In genomic region chr15:55526559-55527036, GRCh38 we compare ENCODE assay signal across 8 cellular contexts. TPM values are rescaled to one million over a fixed set of nuclear protein-coding genes. Genes with fewer than 3 reads are reported as not detected.
DNase-seq lines count a peak whose midpoint lies in the region; ATAC-seq and TF ChIP-seq lines count a peak whose summit lies in the region.

No MANE protein-coding gene starts in this region.

- H3K27me3 ChIP-seq in fibroblast of lung (ENCODE audit: control insufficient read depth, insufficient read depth, low read length) = no peaks in the 10 kb centered on the region
- H3K27me3 ChIP-seq in prostate gland (replicated peaks; ENCODE audit: insufficient read depth) = no peaks in the 10 kb centered on the region

- H3K36me3 Mint-ChIP-seq in activated naive CD4-positive, alpha-beta T cell treated with anti-CD3 and anti-CD28 coated beads for 36 hours (ENCODE audit: low read depth) = no peaks in the 10 kb centered on the region

- intact Hi-C loops in activated naive CD4-positive, alpha-beta T cell treated with anti-CD3 and anti-CD28 coated beads for 36 hours (cut with micrococcal nuclease) = loop anchor here (1.0 to 10.0 kb wide), 2 partner anchors 115 to 318 kb away; no protein-coding TSS in a partner anchor
- intact Hi-C loops in prostate gland (cut with DNase I) = loop anchor here (10.0 kb wide), 1 partner anchor 108 kb away; no protein-coding TSS in a partner anchor

- H3K27ac ChIP-seq in fibroblast of lung (ENCODE audit: insufficient read depth, low read length) (no peak overlapping the region), prostate gland (no peak overlapping the region)

- H3K4me3 ChIP-seq in fibroblast of lung (replicated peaks in 1 of 4; ENCODE audit: control extremely low read depth in 1 of 4, insufficient read depth in 1 of 4, low read depth in 3 of 4, low read length in 4 of 4) (no peak overlapping the region), prostate gland (no peak overlapping the region)

- DNase-seq in activated naive CD4-positive, alpha-beta T cell treated with anti-CD3 and anti-CD28 coated beads for 36 hours = peak; percentile 31
- DNase-seq in activated naive CD4-positive, alpha-beta T cell treated with anti-CD3 and anti-CD28 coated beads, Interleukin-2, amount 50 U/mL, for 16 hours = no peak
- DNase-seq in HuH-7.5 (ENCODE audit: low spot score) (peak; percentile 29), SKM-1 treated with dmso at 0.1 percent for 144 hours (lab: John Stamatoyannopoulos, UW; ENCODE audit: unreplicated experiment) (peak; percentile 65), fibroblast of lung (ENCODE audit: low read depth in 2 of 2) (peak; percentile 62 to 74), prostate gland (ENCODE audit: low spot score) (no peak), cortex of kidney (lab: John Stamatoyannopoulos, UW) (no peak)

- TF ChIP-seq POLR2A in prostate gland (IDR thresholded peaks at IDR 0.05) = no peak

- H3K36me3 ChIP-seq in fibroblast of lung (ENCODE audit: control insufficient read depth, insufficient read depth, low read length) (no peaks in the 10 kb centered on the region), prostate gland (no peaks in the 10 kb centered on the region)

- H3K9me3 Mint-ChIP-seq in activated naive CD4-positive, alpha-beta T cell treated with anti-CD3 and anti-CD28 coated beads for 36 hours = no peaks in the 10 kb centered on the region

- no peak overlapping the region for H3K4me2 ChIP-seq in fibroblast of lung (ENCODE audit: extremely low read depth, insufficient read depth, low read length)

- no peaks in the 10 kb centered on the region for H3K79me2 ChIP-seq in fibroblast of lung (ENCODE audit: control insufficient read depth, insufficient read depth, low read length)

- peaks cover 2% of the 10 kb centered on the region for H3K4me1 ChIP-seq in fibroblast of lung (ENCODE audit: control insufficient read depth, extremely low read depth, insufficient read depth, low read length)
- H3K4me1 ChIP-seq in prostate gland (replicated peaks) = no peaks in the 10 kb centered on the region

- WGBS in prostate gland = 34% methylated on average over 7 of the region's 7 CpGs

- no peak overlapping the region for H3K9ac ChIP-seq in fibroblast of lung (ENCODE audit: insufficient read depth, low read length)

- CTCF ChIA-PET in activated naive CD4-positive, alpha-beta T cell treated with anti-CD3 and anti-CD28 coated beads for 36 hours (lab: Charles Lee) = interaction anchor here (0.6 to 1.8 kb wide), 14 partner anchors 9 to 874 kb away, joined by 3 to 8 read pairs (median 4); no protein-coding TSS in a partner anchor

- H4K20me1 ChIP-seq in fibroblast of lung (ENCODE audit: control insufficient read depth, extremely low read depth, insufficient read depth, low read length) = no peaks in the 10 kb centered on the region

- H3K4me1 Mint-ChIP-seq in activated naive CD4-positive, alpha-beta T cell treated with anti-CD3 and anti-CD28 coated beads for 36 hours (ENCODE audit: low read depth) = no peaks in the 10 kb centered on the region

- TF ChIP-seq CTCF in fibroblast of lung (conservative IDR thresholded peaks at IDR 0.05 in 1 of 2, IDR thresholded peaks at IDR 0.05 in 1 of 2; ENCODE audit: low read depth in 1 of 2, low read length in 2 of 2) (peak; percentile 68 to 75), prostate gland (IDR thresholded peaks at IDR 0.05) (peak in 3 of 4 experiments; percentile 37 to 54 (median 52))

- H3K4me3 Mint-ChIP-seq in activated naive CD4-positive, alpha-beta T cell treated with anti-CD3 and anti-CD28 coated beads for 36 hours = no peak overlapping the region

- H3K9me3 ChIP-seq in fibroblast of lung (ENCODE audit: control insufficient read depth, insufficient read depth, low read depth, low read length) (no peaks in the 10 kb centered on the region), prostate gland (no peaks in the 10 kb centered on the region)

- H3K27ac Mint-ChIP-seq in activated naive CD4-positive, alpha-beta T cell treated with anti-CD3 and anti-CD28 coated beads for 36 hours = no peak overlapping the region

- peak; percentile 84 for ATAC-seq in GM21423 (IDR thresholded peaks at IDR 0.05; ENCODE audit: unreplicated experiment)

- H3K27me3 Mint-ChIP-seq in activated naive CD4-positive, alpha-beta T cell treated with anti-CD3 and anti-CD28 coated beads for 36 hours (ENCODE audit: low read depth) = peaks cover 24% of the 10 kb centered on the region

- peak overlapping the region; percentile 96 for H2AFZ ChIP-seq in fibroblast of lung (ENCODE audit: low read length)

RNA-seq across cellular contexts. Expression of gene DNAAF4, which starts 18.6 kb away (rescaled TPM):
- total RNA-seq in activated naive CD4-positive, alpha-beta T cell treated with anti-CD3 and anti-CD28 coated beads for 36 hours = under 1 TPM; 0.30 to 0.69 TPM
- total RNA-seq in fibroblast of lung (0.77 and 1.7 TPM in 2 replicates), prostate gland (1 to 10 TPM in 1 of 2 donors, under 1 TPM in 1; 0.55 to 4.0 TPM)
- polyA plus RNA-seq in fibroblast of lung = 2.0 and 2.5 TPM in 2 replicates
- polyA plus RNA-seq in fibroblast of lung (2012) = 1.6 and 1.8 TPM in 2 replicates
- polyA minus RNA-seq in fibroblast of lung (ENCODE audit: low replicate concordance) = not detected in 2 replicates

Comparison
In these comparisons a context has a peak if more than half of its experiments do, and no peak if none do; other contexts are left out.
1. DNase-seq: peak in activated naive CD4-positive, alpha-beta T cell treated with anti-CD3 and anti-CD28 coated beads for 36 hours (single experiment), HuH-7.5 (single experiment), SKM-1 treated with dmso at 0.1 percent for 144 hours (single experiment) and fibroblast of lung (2 of 2); none in activated naive CD4-positive, alpha-beta T cell treated with anti-CD3 and anti-CD28 coated beads, Interleukin-2, amount 50 U/mL, for 16 hours (single experiment), prostate gland (single experiment) and cortex of kidney (single experiment).